In genomic region chrX:136321532-136321931, GRCh38 we compare ENCODE assay signal across 16 cellular contexts. TPM values are rescaled to one million over a fixed set of nuclear protein-coding genes. Genes with fewer than 3 reads are reported as not detected.
"Had no signal": no experiment of that assay in that cellular context is flagged by ENCODE, and none has a peak within 500 bp of the region (broad histone marks: within the 10 kb centered on the region; RNA-seq: fewer than 3 reads in every experiment).

No MANE protein-coding gene starts in this region.

- DNase-seq: KBM-7, NCI-H187, NCI-H2029, NCI-H2081 treated with DMSO at 0.1 percent for 48 hours, NCI-H2171, NCI-H345, NCI-H510A treated with DMSO at 0.1 percent for 48 hours, NCI-H526, RPMI8226, SHP77 treated with DMSO at 0.1 percent for 48 hours, SJCRH30 had no signal

- H3K9me3 ChIP-seq: MG63, SJCRH30 had no signal

- H3K4me3 ChIP-seq: MG63, SJCRH30 had no signal

- FAIRE-seq: RCC 7860 had no signal

- H3K27me3 ChIP-seq: MG63, SJCRH30 had no signal

- H3K27ac ChIP-seq: SJCRH30 had no signal

- H3K4me1 ChIP-seq: SJCRH30 had no signal

- H3K36me3 ChIP-seq: MG63, SJCRH30 had no signal

RNA-seq across cellular contexts. Expression of gene ADGRG4, which starts 20.8 kb away (rescaled TPM):
- total RNA-seq: HT-29, LHCN-M2, Right ventricle myocardium inferior, SJCRH30 had no signal
